In genomic region chr6:108655840-108656650, GRCh38 we compare ENCODE assay signal across 9 cellular contexts.
DNase-seq lines count a peak whose midpoint lies in the region; ATAC-seq and TF ChIP-seq lines count a peak whose summit lies in the region.
"Had no signal": no experiment of that assay in that cellular context is flagged by ENCODE, and none has a peak within 500 bp of the region (broad histone marks: within the 10 kb centered on the region; RNA-seq: fewer than 3 reads in every experiment).

No MANE protein-coding gene starts in this region.

- TF ChIP-seq CTCF in AG09319 (IDR thresholded peaks at IDR 0.05; ENCODE audit: low read depth, low read length) = no peak
- no peak for TF ChIP-seq CTCF in foreskin fibroblast (IDR thresholded peaks at IDR 0.05; ENCODE audit: low read depth, low read length)

- peak overlapping the region; percentile 12 to 30 for H3K4me3 ChIP-seq in foreskin fibroblast (ENCODE audit: low read depth in 1 of 2, low read length in 2 of 2)

- DNase-seq in AG09319 (ENCODE audit: extremely low read depth, low read depth) = peak; percentile 59
- peak; percentile 49 for DNase-seq in SHP77 treated with DMSO at 0.1 percent for 48 hours (lab: John Stamatoyannopoulos, UW)
- peak; percentile 73 to 88 for DNase-seq in foreskin fibroblast
- peak; percentile 88 for DNase-seq in pons (ENCODE audit: low spot score)
- no peak for DNase-seq in kidney glomerular epithelial cell (lab: John Stamatoyannopoulos, UW)
- no peak for DNase-seq in NCI-H1436 (lab: John Stamatoyannopoulos, UW)
- no peak for DNase-seq in COR-L47 (lab: John Stamatoyannopoulos, UW)
- DNase-seq: activated T-cell treated with anti-CD3 and anti-CD28 coated beads for 4 hours had no signal

- ATAC-seq in GM21717 (IDR thresholded peaks at IDR 0.05; ENCODE audit: unreplicated experiment) = no peak

Comparison
In these comparisons a context has a peak if more than half of its experiments do, and no peak if none do; other contexts are left out.
1. DNase-seq: peak in AG09319 (single experiment), SHP77 treated with DMSO at 0.1 percent for 48 hours (single experiment), foreskin fibroblast (2 of 2) and pons (single experiment); none in kidney glomerular epithelial cell (single experiment), NCI-H1436 (single experiment) and COR-L47 (single experiment).